Comparison of ENCODE assay signal across 8 cellular contexts in the genomic region with DNA sequence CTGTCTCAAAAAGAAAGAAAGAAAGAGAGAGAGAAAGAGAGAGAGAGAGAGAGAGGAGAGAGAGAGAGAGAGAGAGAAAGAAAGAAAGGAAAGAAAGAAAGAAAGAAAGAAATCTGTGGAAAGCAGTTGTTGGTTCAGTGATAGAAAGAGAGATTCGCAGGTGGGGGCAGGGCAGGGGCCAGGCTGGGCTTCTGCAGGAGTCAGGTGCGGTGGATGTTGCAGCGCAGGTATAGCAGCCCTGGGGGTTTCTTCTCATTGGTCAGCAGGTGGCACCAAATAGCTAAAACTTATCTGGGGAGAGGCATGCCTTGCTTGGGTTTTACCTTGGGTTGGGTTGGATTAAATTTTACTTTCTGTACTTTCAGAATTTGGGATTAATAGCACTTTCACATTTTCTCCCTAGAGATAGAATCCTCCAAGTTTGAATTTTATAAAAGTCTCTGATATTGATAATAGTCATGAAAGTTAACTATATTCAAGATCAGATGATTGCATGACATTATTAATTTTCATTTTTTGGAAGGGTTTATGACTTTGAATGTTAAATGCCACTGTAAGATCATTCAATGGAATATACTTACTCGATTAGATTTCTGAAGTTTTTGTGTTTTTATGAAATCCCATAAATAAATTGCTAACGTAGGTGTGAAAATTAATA.
DNase-seq lines count a peak whose midpoint lies in the region; ATAC-seq and TF ChIP-seq lines count a peak whose summit lies in the region.

No MANE protein-coding gene starts in this region.

- peak; percentile 73 for ATAC-seq in GM21825 (IDR thresholded peaks at IDR 0.05; ENCODE audit: unreplicated experiment)
- ATAC-seq in left cardiac atrium, result peak; percentile 57 to 62

- TF ChIP-seq CTCF in LNCAP (IDR thresholded peaks at IDR 0.05), result peak; percentile 54

- intact Hi-C loops in left cardiac atrium (cut with DNase I), result loop anchor here in 1 of 2 donors (5.0 to 10.0 kb wide), 4 partner anchors 60 to 318 kb away; no protein-coding TSS in a partner anchor

- DNase-seq in ELF-1 (ENCODE audit: low read depth, low spot score), result peak; percentile 82
- peak; percentile 59 for DNase-seq in RPMI7951 (ENCODE audit: low read depth)
- peak; percentile 38 for DNase-seq in activated effector memory CD4-positive, alpha-beta T cell treated with Interleukin-2 at 50 U/mL for 16 hours
- DNase-seq in left cardiac atrium, result no peak
- peak; percentile 18 to 20 for DNase-seq in stimulated activated CD4-positive, alpha-beta T cell treated with anti-CD3 and anti-CD28 coated beads, Interleukin-12 subunit alpha, Interleukin-12 subunit beta, amount 100 ng/mL, for 24 hours (ENCODE audit: low read depth in 2 of 2)
- DNase-seq in 8988T, result no peak

Comparison
In these comparisons a context has a peak if more than half of its experiments do, and no peak if none do; other contexts are left out.
1. DNase-seq: peak in ELF-1 (single experiment), RPMI7951 (single experiment), activated effector memory CD4-positive, alpha-beta T cell treated with Interleukin-2 at 50 U/mL for 16 hours (single experiment) and stimulated activated CD4-positive, alpha-beta T cell treated with anti-CD3 and anti-CD28 coated beads, Interleukin-12 subunit alpha, Interleukin-12 subunit beta, amount 100 ng/mL, for 24 hours (2 of 2); none in left cardiac atrium (single experiment) and 8988T (single experiment).